Comparison of ENCODE assay signal across 8 cellular contexts in genomic region chr1:181152892-181153633, GRCh38.
DNase-seq lines count a peak whose midpoint lies in the region; ATAC-seq lines count a peak whose summit lies in the region.

No MANE protein-coding gene starts in this region.

- H3K4me3 Mint-ChIP-seq in IgD-negative memory B cell: peak overlapping the region in 3 of 4 donors; percentile 4 to 81 (median 77)

- no peaks in the 10 kb centered on the region for H3K36me3 ChIP-seq in subcutaneous abdominal adipose tissue (ENCODE audit: control insufficient read depth in 5 of 5, insufficient read depth in 5 of 5, low read length in 5 of 5)

- H3K9me3 Mint-ChIP-seq in IgD-negative memory B cell: no peaks in the 10 kb centered on the region

- H3K36me3 Mint-ChIP-seq in IgD-negative memory B cell: peaks cover 2% of the 10 kb centered on the region

- H3K27ac Mint-ChIP-seq in IgD-negative memory B cell: peak overlapping the region; percentile 8 to 33 (median 21)

- peaks cover 3% of the 10 kb centered on the region for H3K27me3 Mint-ChIP-seq in IgD-negative memory B cell

- H3K4me3 ChIP-seq in subcutaneous abdominal adipose tissue (ENCODE audit: low read depth in 1 of 5, low read length in 5 of 5): peak overlapping the region in 4 of 5 donors; percentile 1 to 40 (median 16)

- peak overlapping the region in 2 of 5 donors; percentile 13 to 20 for H3K9ac ChIP-seq in subcutaneous abdominal adipose tissue (ENCODE audit: low read length in 5 of 5)

- no peaks in the 10 kb centered on the region for H3K27me3 ChIP-seq in subcutaneous abdominal adipose tissue (ENCODE audit: control insufficient read depth in 5 of 5, insufficient read depth in 4 of 5, low read length in 5 of 5)

- H3K4me1 Mint-ChIP-seq in IgD-negative memory B cell: peaks cover 24 to 35% (median 32%) of the 10 kb centered on the region in 3 donors

- DNase-seq in EH (ENCODE audit: low read depth): peak; percentile 76
- peak; percentile 90 for DNase-seq in astrocyte of the hippocampus (ENCODE audit: low read depth, low spot score)
- DNase-seq in islet precursor cell: peak; percentile 81
- no peak for DNase-seq in NK-92 treated with Interleukin-12 subunit alpha and Interleukin-12 subunit beta, amount 100 ng/mL, for 24 hours (lab: John Stamatoyannopoulos, UW)
- no peak for DNase-seq in COLO668 (lab: John Stamatoyannopoulos, UW; ENCODE audit: unreplicated experiment)

- H3K27ac ChIP-seq in subcutaneous abdominal adipose tissue (ENCODE audit: low read depth, low read length): no peak overlapping the region

- H3K4me1 ChIP-seq in subcutaneous abdominal adipose tissue (ENCODE audit: control insufficient read depth in 5 of 5, insufficient read depth in 5 of 5, low read length in 5 of 5): peaks cover 6 to 21% (median 11%) of the 10 kb centered on the region in 5 donors

- ATAC-seq in GM21515 (IDR thresholded peaks at IDR 0.05; ENCODE audit: unreplicated experiment): peak; percentile 76

- no peaks in the 10 kb centered on the region for H3K9me3 ChIP-seq in subcutaneous abdominal adipose tissue (ENCODE audit: control insufficient read depth in 5 of 5, low read length in 5 of 5)

Comparison
In these comparisons a context has a peak if more than half of its experiments do, and no peak if none do; other contexts are left out.
1. DNase-seq: peak in EH (single experiment), astrocyte of the hippocampus (single experiment) and islet precursor cell (single experiment); none in NK-92 treated with Interleukin-12 subunit alpha and Interleukin-12 subunit beta, amount 100 ng/mL, for 24 hours (single experiment) and COLO668 (single experiment).